9 cellular contexts compared by ENCODE assay signal in the genomic region with DNA sequence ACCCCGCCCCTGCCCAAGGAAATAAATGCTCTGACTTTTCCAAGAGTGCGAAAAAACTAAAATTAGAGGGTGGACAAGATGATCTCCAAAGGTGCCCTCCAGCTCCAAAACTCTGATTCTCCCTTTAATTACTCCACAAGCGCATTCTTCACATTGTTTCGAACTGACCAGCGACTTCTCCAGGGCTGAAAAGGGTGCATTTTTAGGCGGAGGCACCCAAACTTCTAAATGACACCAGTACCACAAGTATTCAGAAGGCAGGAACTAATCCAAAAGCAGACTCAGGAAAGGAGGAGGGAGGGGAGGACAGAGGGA. TPM values are rescaled to one million over a fixed set of nuclear protein-coding genes. Genes with fewer than 3 reads are reported as not detected.
DNase-seq lines count a peak whose midpoint lies in the region; ATAC-seq and TF ChIP-seq lines count a peak whose summit lies in the region.
"Had no signal": no experiment of that assay in that cellular context is flagged by ENCODE, and none has a peak within 500 bp of the region (broad histone marks: within the 10 kb centered on the region; RNA-seq: fewer than 3 reads in every experiment).

No MANE protein-coding gene starts in this region.

- TF ChIP-seq CTCF in GM06990 (IDR thresholded peaks at IDR 0.05; ENCODE audit: insufficient read depth, low read length, poor library complexity, severe bottlenecking) (no peak), SK-N-SH (IDR thresholded peaks at IDR 0.05) (no peak), gastrocnemius medialis (IDR thresholded peaks at IDR 0.05 in 4 of 5, conservative IDR thresholded peaks at IDR 0.05 in 1 of 5) (no peak)

- H3K27ac ChIP-seq in SK-N-SH (ENCODE audit: low read depth in 2 of 2, low read length in 1 of 2): peak overlapping the region; percentile 66 to 90
- H3K27ac ChIP-seq in gastrocnemius medialis: peak overlapping the region; percentile 95 to 99 (median 99)

- H3K27me3 ChIP-seq in GM06990 (replicated peaks; ENCODE audit: control insufficient read depth, insufficient read depth, low read length) (no peaks in the 10 kb centered on the region), SK-N-SH (ENCODE audit: insufficient read depth) (no peaks in the 10 kb centered on the region), gastrocnemius medialis (no peaks in the 10 kb centered on the region)

- no peaks in the 10 kb centered on the region for H3K9me2 ChIP-seq in SK-N-SH

- H4K20me1 ChIP-seq in SK-N-SH (ENCODE audit: insufficient read depth): peaks cover 13% of the 10 kb centered on the region

- TF ChIP-seq EP300 in SK-N-SH (IDR thresholded peaks at IDR 0.05; ENCODE audit: borderline replicate concordance in 1 of 2, low read depth in 1 of 2, low read length in 1 of 2): no peak

- no peak overlapping the region for H2AFZ ChIP-seq in SK-N-SH (ENCODE audit: low read depth)

- no peak for TF ChIP-seq RAD21 in SK-N-SH (IDR thresholded peaks at IDR 0.05; ENCODE audit: low read length)

- 57% methylated on average over 6 of the region's 6 CpGs for WGBS in SK-N-SH (ENCODE audit: low lambda C conversion rate)

- H3K9me3 ChIP-seq in SK-N-SH (no peaks in the 10 kb centered on the region), gastrocnemius medialis (no peaks in the 10 kb centered on the region)

- H3K4me1 ChIP-seq in SK-N-SH (ENCODE audit: control insufficient read depth in 1 of 2, insufficient read depth in 2 of 2, low read depth in 1 of 2, low read length in 1 of 2) (peaks cover 61 to 69% of the 10 kb centered on the region in 2 experiments), gastrocnemius medialis (peaks cover 88 to 89% of the 10 kb centered on the region in 2 donors)

- peak overlapping the region; percentile 86; the same call in 1 of the 2 replicates for H3K9ac ChIP-seq in SK-N-SH

- POLR2A ChIA-PET in SK-N-SH (lab: Yijun Ruan, JAX): no interaction called here

- TF ChIP-seq POLR2A in gastrocnemius medialis (IDR thresholded peaks at IDR 0.05): no peak

- peaks cover 96% of the 10 kb centered on the region for H3K79me2 ChIP-seq in SK-N-SH (ENCODE audit: insufficient read depth)

- DNase-seq in GM06990 (ENCODE audit: extremely low read depth, insufficient read length): no peak
- no peak for DNase-seq in SK-N-SH
- peak; percentile 86 for DNase-seq in fibroblast of peridontal ligament (ENCODE audit: extremely low read depth)
- DNase-seq in gastrocnemius medialis: no peak
- no peak for DNase-seq in retina
- no peak for DNase-seq in activated CD4-positive, alpha-beta T cell treated with anti-CD3 and anti-CD28 coated beads, Interleukin-2, amount 50 U/mL, for 48 hours
- no peak for DNase-seq in NCI-H526 (lab: John Stamatoyannopoulos, UW)
- DNase-seq: stimulated activated CD4-positive, alpha-beta T cell treated with anti-CD3 and anti-CD28 coated beads, Interleukin-1b, Interleukin-23, amount 100 ng/mL, for 48 hours had no signal

- H3K36me3 ChIP-seq in GM06990 (ENCODE audit: control insufficient read depth, insufficient read depth, low read length) (no peaks in the 10 kb centered on the region), SK-N-SH (replicated peaks in 1 of 2; ENCODE audit: control insufficient read depth in 1 of 2, insufficient read depth in 2 of 2, low read length in 1 of 2) (no peaks in the 10 kb centered on the region), gastrocnemius medialis (no peaks in the 10 kb centered on the region)

- CTCF ChIA-PET in SK-N-SH (lab: Yijun Ruan, JAX): interaction anchor here (0.7 to 2.5 kb wide), 7 partner anchors 9 to 832 kb away, joined by 3 to 10 read pairs (median 4); no protein-coding TSS in a partner anchor

- H3F3A ChIP-seq in SK-N-SH (replicated peaks; ENCODE audit: insufficient read depth): peaks cover 9% of the 10 kb centered on the region

- H3K4me3 ChIP-seq in GM06990 (replicated peaks; ENCODE audit: low read depth, low read length): peak overlapping the region; percentile 77
- H3K4me3 ChIP-seq in SK-N-SH (ENCODE audit: low read depth in 2 of 2, low read length in 1 of 2): peak overlapping the region; percentile 68
- H3K4me3 ChIP-seq in gastrocnemius medialis: peak overlapping the region; percentile 85 to 97 (median 89)

- H3K4me2 ChIP-seq in SK-N-SH: peak overlapping the region; percentile 96

- ATAC-seq in gastrocnemius medialis (no peak), HG02678 (IDR thresholded peaks at IDR 0.05; ENCODE audit: unreplicated experiment) (no peak)

- intact Hi-C loops in gastrocnemius medialis (cut with DNase I; ENCODE audit: low total_unique reads): no loop called here

- in situ Hi-C loops in gastrocnemius medialis (cut with MboI; ENCODE audit: low sequenced_read_pairs in 4 of 4): no loop called here

TF ChIP-seq in SK-N-SH, 30 proteins besides CTCF, POLR2A, EP300 and RAD21:
- TF ChIP-seq GABPA (IDR thresholded peaks at IDR 0.05; ENCODE audit: low read depth) (0 out of 2 replicates have a peak, but pooled peaks have one; percentile 22), YY1 (IDR thresholded peaks at IDR 0.05; ENCODE audit: low read depth) (no peak), FOXM1 (IDR thresholded peaks at IDR 0.05; ENCODE audit: low read depth) (no peak), TCF12 (IDR thresholded peaks at IDR 0.05) (0 out of 2 replicates have a peak, but pooled peaks have one; percentile 20), NFIC (IDR thresholded peaks at IDR 0.05; ENCODE audit: borderline replicate concordance) (no peak; the same call in 1 of the 2 replicates), TEAD4 (IDR thresholded peaks at IDR 0.05; ENCODE audit: borderline replicate concordance, insufficient read depth) (0 out of 2 replicates have a peak, but pooled peaks have one; percentile 55)

RNA-seq across cellular contexts. Expression of gene ZFHX3, which starts 0.8 kb away (rescaled TPM):
- polyA plus RNA-seq in SK-N-SH (2012; rRNA removed): 1.9 and 2.0 TPM in 2 replicates
- polyA plus RNA-seq in SK-N-SH (2012; cell fraction: cytosol; rRNA removed): 1.9 and 2.0 TPM in 2 replicates
- 4.1 and 5.0 TPM in 2 replicates for polyA plus RNA-seq in SK-N-SH (2012; cell fraction: nucleus; rRNA removed)
- total RNA-seq in gastrocnemius medialis: 10 to 100 TPM; 14.0 to 28.5 (median 27.3) TPM
